In the genomic region with DNA sequence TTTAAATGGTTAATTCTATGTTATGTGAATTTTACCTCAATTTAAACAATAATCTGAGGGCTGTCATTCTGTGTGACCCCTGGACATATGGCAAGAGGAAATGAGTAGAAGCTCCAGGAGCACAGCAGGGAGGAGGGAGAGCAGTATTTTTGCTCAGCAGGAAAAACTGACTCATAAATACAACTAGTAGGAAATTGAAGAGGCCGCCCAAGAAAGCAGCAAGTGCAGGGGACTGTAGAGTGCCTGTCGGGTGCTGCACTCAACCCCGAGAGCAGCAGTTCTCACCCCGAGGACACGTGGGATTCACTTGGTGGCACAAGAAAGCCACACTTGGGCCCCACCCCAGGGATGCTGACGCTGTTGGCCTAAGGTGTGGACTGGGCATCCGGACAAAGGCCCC, we compare ENCODE assay signal across 22 cellular contexts.
DNase-seq lines count a peak whose midpoint lies in the region; ATAC-seq and TF ChIP-seq lines count a peak whose summit lies in the region.
"Had no signal": no experiment of that assay in that cellular context is flagged by ENCODE, and none has a peak within 500 bp of the region (broad histone marks: within the 10 kb centered on the region; RNA-seq: fewer than 3 reads in every experiment).

No MANE protein-coding gene starts in this region.

- no peaks in the 10 kb centered on the region for H3K27me3 ChIP-seq in HCT116 (ENCODE audit: insufficient read depth, low read length)
- no peaks in the 10 kb centered on the region for H3K27me3 ChIP-seq in PC-9 (ENCODE audit: insufficient read depth, low read depth)
- no peaks in the 10 kb centered on the region for H3K27me3 ChIP-seq in stomach
- no peaks in the 10 kb centered on the region for H3K27me3 ChIP-seq in vagina
- H3K27me3 ChIP-seq: BLaER1 treated with 17β-estradiol and CSF1 and Interleukin-3, amounts not matched to agents 10 nM and 100 nM; colonic mucosa; ovary had no signal

- H2AFZ ChIP-seq in HCT116 (ENCODE audit: low read depth, low read length, poor library complexity, severe bottlenecking) (no peak overlapping the region), PC-9 (no peak overlapping the region)

- intact Hi-C loops in HCT116 (cut with micrococcal nuclease) = no loop called here
- intact Hi-C loops in PC-9 (cut with micrococcal nuclease; ENCODE audit: unreplicated experiment) = loop anchor here (5.0 to 10.0 kb wide), 2 partner anchors 104 to 148 kb away; no protein-coding TSS in a partner anchor
- intact Hi-C loops in stomach (cut with DNase I; ENCODE audit: low total_unique reads) = loop anchor here (10.0 kb wide), 1 partner anchor 46 kb away; no protein-coding TSS in a partner anchor
- intact Hi-C loops in vagina (cut with DNase I) = no loop called here

- H3K9me2 ChIP-seq in HCT116 (ENCODE audit: insufficient read depth) (no peaks in the 10 kb centered on the region), PC-9 (ENCODE audit: insufficient read depth) (no peaks in the 10 kb centered on the region)

- no peak for ATAC-seq in HCT116
- ATAC-seq in HG02938 (IDR thresholded peaks at IDR 0.05; ENCODE audit: unreplicated experiment) = no peak
- ATAC-seq: stimulated activated naive B cell treated with anti-CD40 and anti-IgM and Interleukin-4, amounts not matched to agents 10 μg/mL and 1 μg/mL and 100 μg/mL, for 72 hours had no signal

- no peaks in the 10 kb centered on the region for H3K79me2 ChIP-seq in HCT116 (ENCODE audit: insufficient read depth, low read length)
- H3K79me2 ChIP-seq in PC-9 (ENCODE audit: low read depth) = peaks cover 84% of the 10 kb centered on the region

- RAD21 ChIA-PET in HCT116 (lab: Charles Lee; ENCODE audit: low non-redundant PET in 1 of 2, low total read pairs in 2 of 2, uncharacterized antibody in 2 of 2, unreplicated experiment in 2 of 2) = no interaction called here

- no peak for TF ChIP-seq POLR2A in HCT116 (IDR thresholded peaks at IDR 0.05; ENCODE audit: borderline replicate concordance, extremely low read depth, insufficient read depth, insufficient read length)
- TF ChIP-seq POLR2A in stomach (IDR thresholded peaks at IDR 0.05) = no peak
- no peak for TF ChIP-seq POLR2A in vagina (IDR thresholded peaks at IDR 0.05)

- POLR2A ChIA-PET in HCT116 (lab: Charles Lee) (no interaction called here), PC-9 (lab: Charles Lee; ENCODE audit: unreplicated experiment) (no interaction called here)

- BruUV-seq in HCT116 (replicated peaks; lab: Mats Ljungman, UMichigan) (no TSS peak), PC-9 (replicated peaks; lab: Mats Ljungman, UMichigan) (no TSS peak)

- H3K9ac ChIP-seq in HCT116 (ENCODE audit: low read length) = no peak overlapping the region
- H3K9ac ChIP-seq: BLaER1 treated with 17β-estradiol and CSF1 and Interleukin-3, amounts not matched to agents 10 nM and 100 nM had no signal

- TF ChIP-seq EP300 in stomach (IDR thresholded peaks at IDR 0.05) = no peak

- no peaks in the 10 kb centered on the region for H3K36me3 ChIP-seq in HCT116 (ENCODE audit: control insufficient read depth in 1 of 2, insufficient read depth in 2 of 2, low read length in 2 of 2)
- H3K36me3 ChIP-seq in PC-9 (ENCODE audit: low read depth) = peaks cover 19% of the 10 kb centered on the region; the same call in 1 of the 2 replicates
- H3K36me3 ChIP-seq in stomach = no peaks in the 10 kb centered on the region
- no peaks in the 10 kb centered on the region for H3K36me3 ChIP-seq in vagina
- H3K36me3 ChIP-seq: BLaER1 treated with 17β-estradiol and CSF1 and Interleukin-3, amounts not matched to agents 10 nM and 100 nM; colonic mucosa; ovary; thoracic aorta had no signal

- no peak for TF ChIP-seq RAD21 in HCT116 (IDR thresholded peaks at IDR 0.05; ENCODE audit: low read depth)

- no peaks in the 10 kb centered on the region for H3K9me3 ChIP-seq in HCT116 (ENCODE audit: control insufficient read depth in 1 of 2, insufficient read depth in 1 of 2, low read depth in 1 of 2, low read length in 2 of 2)
- no peaks in the 10 kb centered on the region for H3K9me3 ChIP-seq in PC-9 (ENCODE audit: insufficient read depth, low read depth)
- no peaks in the 10 kb centered on the region for H3K9me3 ChIP-seq in stomach
- H3K9me3 ChIP-seq in vagina = no peaks in the 10 kb centered on the region
- H3K9me3 ChIP-seq: BLaER1 treated with 17β-estradiol and CSF1 and Interleukin-3, amounts not matched to agents 10 nM and 100 nM; colonic mucosa; ovary; thoracic aorta had no signal

- H3K4me2 ChIP-seq in HCT116 (ENCODE audit: low read length) (peak overlapping the region; percentile 20; the same call in 1 of the 2 replicates), PC-9 (no peak overlapping the region)

- H3K27ac ChIP-seq in HCT116 (ENCODE audit: low read depth, low read length) (no peak overlapping the region), PC-9 (peak overlapping the region; percentile 80), stomach (no peak overlapping the region), vagina (no peak overlapping the region)
- H3K27ac ChIP-seq: BLaER1 treated with 17β-estradiol and CSF1 and Interleukin-3, amounts not matched to agents 10 nM and 100 nM; colonic mucosa; ovary; thoracic aorta had no signal

- CTCF ChIA-PET in HCT116 (lab: Charles Lee) = interaction anchor here (0.8 kb wide), 1 partner anchor 10 kb away, joined by 3 read pairs; no protein-coding TSS in a partner anchor
- CTCF ChIA-PET in PC-9 (lab: Charles Lee) = interaction anchor here (0.6 kb wide), 1 partner anchor 165 kb away, joined by 3 read pairs; no protein-coding TSS in a partner anchor

- H3F3A ChIP-seq in PC-9 (ENCODE audit: insufficient read depth, low read depth) = peaks cover 54% of the 10 kb centered on the region

- H3K4me1 ChIP-seq in HCT116 (ENCODE audit: control insufficient read depth in 1 of 2, insufficient read depth in 2 of 2, low read length in 2 of 2) = peaks cover 27 to 41% of the 10 kb centered on the region in 2 experiments
- peaks cover 53% of the 10 kb centered on the region for H3K4me1 ChIP-seq in PC-9 (replicated peaks; ENCODE audit: insufficient read depth)
- peaks cover 38 to 88% (median 57%) of the 10 kb centered on the region in 4 donors for H3K4me1 ChIP-seq in stomach
- H3K4me1 ChIP-seq in vagina = peaks cover 16% of the 10 kb centered on the region
- H3K4me1 ChIP-seq: colonic mucosa had no signal

- H4K20me1 ChIP-seq in HCT116 (ENCODE audit: insufficient read depth) (no peaks in the 10 kb centered on the region), PC-9 (ENCODE audit: insufficient read depth) (peaks cover 11% of the 10 kb centered on the region)
- H4K20me1 ChIP-seq: BLaER1 treated with 17β-estradiol and CSF1 and Interleukin-3, amounts not matched to agents 10 nM and 100 nM had no signal

- TF ChIP-seq CTCF in HCT116 (IDR thresholded peaks at IDR 0.05 in 2 of 3, conservative IDR thresholded peaks at IDR 0.05 in 1 of 3; ENCODE audit: borderline replicate concordance in 1 of 3, insufficient read depth in 1 of 3, low read depth in 2 of 3, low read length in 2 of 3) = no peak
- no peak for TF ChIP-seq CTCF in PC-9 (conservative IDR thresholded peaks at IDR 0.05)
- TF ChIP-seq CTCF in foreskin fibroblast (IDR thresholded peaks at IDR 0.05; ENCODE audit: low read depth, low read length) = no peak
- no peak for TF ChIP-seq CTCF in stomach (IDR thresholded peaks at IDR 0.05)
- no peak for TF ChIP-seq CTCF in vagina (IDR thresholded peaks at IDR 0.05)

- H3K4me3 ChIP-seq in HCT116 (replicated peaks in 1 of 2; ENCODE audit: low read depth in 1 of 2, low read length in 2 of 2) = no peak overlapping the region
- H3K4me3 ChIP-seq in PC-9 = no peak overlapping the region
- H3K4me3 ChIP-seq in foreskin fibroblast (ENCODE audit: low read depth in 1 of 2, low read length in 2 of 2) = no peak overlapping the region
- no peak overlapping the region for H3K4me3 ChIP-seq in stomach
- H3K4me3 ChIP-seq in vagina = no peak overlapping the region
- H3K4me3 ChIP-seq: BLaER1 treated with 17β-estradiol and CSF1 and Interleukin-3, amounts not matched to agents 10 nM and 100 nM; colonic mucosa; ovary; thoracic aorta had no signal

- WGBS in stomach, 5 donors = 78 to 91% (median 83%) methylated on average over 7 of the region's 7 CpGs

- DNase-seq in A172 (ENCODE audit: low spot score) (peak; percentile 69), HCT116 (ENCODE audit: low read depth, low spot score) (no peak), PC-9 (no peak), dermis blood vessel endothelial cell (peak; percentile 82), foreskin fibroblast (no peak), stomach (no peak), vagina (ENCODE audit: extremely low spot score in 2 of 2) (no peak)
- DNase-seq: activated CD4-positive, alpha-beta T cell treated with anti-CD3 and anti-CD28 coated beads for 1 hour; activated T-cell treated with anti-CD3 and anti-CD28 coated beads, Interleukin-2, amount 50 U/mL, for 24 hours; colonic mucosa; COR-L47; DMS79; Karpas-422; NCI-H1048; NCI-H187; ovary; Right ventricle myocardium superior; stimulated activated CD4-positive, alpha-beta T cell treated with anti-CD3 and anti-CD28 coated beads, Interleukin-4, amount 100 ng/mL, for 1 hour; stimulated activated naive B cell treated with anti-CD40 and anti-IgM and Interleukin-4, amounts not matched to agents 10 μg/mL and 1 μg/mL and 100 μg/mL, for 72 hours had no signal

TF ChIP-seq in HCT116, 20 proteins besides CTCF, POLR2A, EP300 and RAD21:
- peak; percentile 47 for TF ChIP-seq JUND (IDR thresholded peaks at IDR 0.05)
- no peak for TF ChIP-seq SP1 (IDR thresholded peaks at IDR 0.05; ENCODE audit: low read depth)
- peak; percentile 41; the same call in 1 of the 2 replicates for TF ChIP-seq FOSL1 (IDR thresholded peaks at IDR 0.05; ENCODE audit: low read depth)

Comparison
In these comparisons a context has a peak if more than half of its experiments do, and no peak if none do; other contexts are left out.
1. DNase-seq: peak in A172 (single experiment) and dermis blood vessel endothelial cell (single experiment); none in HCT116 (single experiment), PC-9 (0 of 2), foreskin fibroblast (0 of 2), stomach (single experiment) and vagina (0 of 2).
2. intact Hi-C loops: an anchor here in PC-9 (5.0 to 10.0 kb wide) and stomach (10.0 kb wide); none called in HCT116 and vagina.